Comparison of ENCODE assay signal across 19 cellular contexts in the genomic region with DNA sequence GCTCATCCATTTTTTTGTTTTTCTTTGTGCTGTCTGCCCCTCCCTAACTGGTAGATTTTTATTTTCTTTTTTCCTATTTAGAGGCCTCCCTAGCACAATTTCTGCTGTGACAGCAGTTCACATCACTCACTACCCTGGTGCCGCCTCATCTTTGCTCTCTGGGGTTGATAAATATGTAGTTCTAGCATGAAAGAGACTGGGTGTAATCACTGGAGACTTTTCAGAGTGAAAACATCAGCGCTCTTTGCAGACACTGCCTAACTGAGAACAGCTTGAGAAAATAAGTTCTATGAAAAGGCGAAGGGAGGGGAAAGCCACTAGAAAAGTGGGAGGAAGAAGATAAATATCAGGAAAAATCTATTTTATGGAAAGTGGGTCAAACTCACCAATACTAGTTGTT.
"Had no signal": no experiment of that assay in that cellular context is flagged by ENCODE, and none has a peak within 500 bp of the region (broad histone marks: within the 10 kb centered on the region; RNA-seq: fewer than 3 reads in every experiment).

No MANE protein-coding gene starts in this region.

- H3K27ac ChIP-seq: coronary artery, gastrocnemius medialis, right lobe of liver, spleen, thoracic aorta, WERI-Rb-1 had no signal

- H3K9me3 ChIP-seq: gastrocnemius medialis, heart right ventricle, mucosa of descending colon, right lobe of liver, spleen, thoracic aorta had no signal

- H3K27me3 Mint-ChIP-seq: activated CD4-positive, alpha-beta memory T cell treated with anti-CD3 and anti-CD28 coated beads for 36 hours; activated CD8-positive, alpha-beta memory T cell treated with anti-CD3 and anti-CD28 coated beads, Interleukin-2, amount 10 ng/mL, durations not matched to agents 7 days and 5 days; activated naive CD4-positive, alpha-beta T cell treated with anti-CD3 and anti-CD28 coated beads, Interleukin-2, amount 50 U/mL, for 24 hours; activated T-cell treated with anti-CD3 and anti-CD28 coated beads, Interleukin-2, amount 50 U/mL, for 24 hours; progenitor cell of endocrine pancreas; T-helper 17 cell had no signal

- ATAC-seq: activated CD4-positive, alpha-beta T cell treated with anti-CD3 and anti-CD28 coated beads for 36 hours; activated CD8-positive, alpha-beta memory T cell treated with anti-CD3 and anti-CD28 coated beads, Interleukin-2, amount 10 ng/mL, durations not matched to agents 7 days and 5 days; gastrocnemius medialis; left colon; mucosa of descending colon; naive thymus-derived CD4-positive, alpha-beta T cell; right lobe of liver; T-helper 17 cell had no signal

- DNase-seq: activated CD4-positive, alpha-beta memory T cell treated with anti-CD3 and anti-CD28 coated beads for 36 hours; activated CD4-positive, alpha-beta T cell treated with anti-CD3 and anti-CD28 coated beads for 36 hours; activated CD8-positive, alpha-beta memory T cell treated with anti-CD3 and anti-CD28 coated beads, Interleukin-2, amount 10 ng/mL, durations not matched to agents 7 days and 5 days; activated effector memory CD4-positive, alpha-beta T cell treated with Interleukin-2 at 50 U/mL for 16 hours; activated T-cell treated with anti-CD3 and anti-CD28 coated beads, Interleukin-2, amount 50 U/mL, for 24 hours; central memory CD4-positive, alpha-beta T cell; gastrocnemius medialis; heart right ventricle; left colon; mucosa of descending colon; naive thymus-derived CD4-positive, alpha-beta T cell; right lobe of liver; spleen; T-helper 17 cell had no signal

- H3K4me3 ChIP-seq: coronary artery, gastrocnemius medialis, heart right ventricle, mucosa of descending colon, right lobe of liver, spleen, thoracic aorta had no signal

- H3K27me3 ChIP-seq: gastrocnemius medialis, heart right ventricle, right lobe of liver, spleen had no signal

- H3K4me1 Mint-ChIP-seq: activated CD4-positive, alpha-beta T cell treated with anti-CD3 and anti-CD28 coated beads for 36 hours; activated CD8-positive, alpha-beta memory T cell treated with anti-CD3 and anti-CD28 coated beads, Interleukin-2, amount 10 ng/mL, durations not matched to agents 7 days and 5 days; activated naive CD4-positive, alpha-beta T cell treated with anti-CD3 and anti-CD28 coated beads, Interleukin-2, amount 50 U/mL, for 24 hours; naive thymus-derived CD4-positive, alpha-beta T cell; T-helper 17 cell had no signal

- H3K36me3 ChIP-seq: gastrocnemius medialis, heart right ventricle, right lobe of liver, spleen, thoracic aorta, WERI-Rb-1 had no signal

- H3K27ac Mint-ChIP-seq: activated CD4-positive, alpha-beta memory T cell treated with anti-CD3 and anti-CD28 coated beads for 36 hours; activated CD4-positive, alpha-beta T cell treated with anti-CD3 and anti-CD28 coated beads for 36 hours; activated CD8-positive, alpha-beta memory T cell treated with anti-CD3 and anti-CD28 coated beads, Interleukin-2, amount 10 ng/mL, durations not matched to agents 7 days and 5 days; activated naive CD4-positive, alpha-beta T cell treated with anti-CD3 and anti-CD28 coated beads, Interleukin-2, amount 50 U/mL, for 24 hours; activated T-cell treated with anti-CD3 and anti-CD28 coated beads, Interleukin-2, amount 50 U/mL, for 24 hours; naive thymus-derived CD4-positive, alpha-beta T cell; progenitor cell of endocrine pancreas; T-helper 17 cell had no signal

- H3K4me1 ChIP-seq: gastrocnemius medialis, heart right ventricle, right lobe of liver, spleen had no signal

- H3K4me3 Mint-ChIP-seq: activated CD4-positive, alpha-beta memory T cell treated with anti-CD3 and anti-CD28 coated beads for 36 hours; activated CD4-positive, alpha-beta T cell treated with anti-CD3 and anti-CD28 coated beads for 36 hours; activated CD8-positive, alpha-beta memory T cell treated with anti-CD3 and anti-CD28 coated beads, Interleukin-2, amount 10 ng/mL, durations not matched to agents 7 days and 5 days; activated naive CD4-positive, alpha-beta T cell treated with anti-CD3 and anti-CD28 coated beads, Interleukin-2, amount 50 U/mL, for 24 hours; activated T-cell treated with anti-CD3 and anti-CD28 coated beads, Interleukin-2, amount 50 U/mL, for 24 hours; naive thymus-derived CD4-positive, alpha-beta T cell; T-helper 17 cell had no signal

- H3K9me3 Mint-ChIP-seq: activated CD4-positive, alpha-beta memory T cell treated with anti-CD3 and anti-CD28 coated beads for 36 hours had no signal

- H3K36me3 Mint-ChIP-seq: activated CD4-positive, alpha-beta memory T cell treated with anti-CD3 and anti-CD28 coated beads for 36 hours; activated CD8-positive, alpha-beta memory T cell treated with anti-CD3 and anti-CD28 coated beads, Interleukin-2, amount 10 ng/mL, durations not matched to agents 7 days and 5 days; activated naive CD4-positive, alpha-beta T cell treated with anti-CD3 and anti-CD28 coated beads, Interleukin-2, amount 50 U/mL, for 24 hours; naive thymus-derived CD4-positive, alpha-beta T cell had no signal
